ENCODE assay signal across 21 cellular contexts in the genomic region with DNA sequence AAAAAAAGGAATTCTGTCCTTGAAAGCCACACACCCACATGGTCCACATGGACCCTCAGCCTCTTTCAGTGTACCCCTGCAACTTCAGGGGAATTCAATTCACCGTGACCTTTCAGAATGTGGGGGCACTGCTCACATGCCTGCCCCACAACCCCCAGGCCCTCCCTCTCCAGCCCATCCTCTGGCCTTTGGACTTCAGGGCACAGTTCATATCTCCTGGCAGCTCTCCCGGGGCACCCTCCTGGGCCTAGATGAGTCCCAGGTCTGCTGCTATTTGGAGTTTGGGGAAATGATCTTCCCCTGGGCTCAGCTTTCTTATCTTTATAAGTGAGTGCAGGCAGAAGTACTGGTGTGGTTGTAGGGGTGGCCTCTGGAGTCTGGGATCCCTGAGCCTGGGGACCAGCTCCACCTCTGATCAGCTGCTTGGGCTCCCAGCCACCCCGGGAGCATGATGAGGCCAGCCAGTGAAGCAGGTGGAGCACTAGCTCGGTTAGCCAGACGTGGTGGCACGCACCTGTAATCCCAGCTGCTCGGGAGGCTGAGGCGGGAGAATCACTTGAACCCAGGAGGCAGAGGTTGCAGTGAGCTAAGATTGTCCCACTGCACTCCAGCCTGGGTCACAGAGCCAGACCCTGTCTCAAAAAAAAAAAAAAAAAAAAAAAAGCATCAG. TPM values are rescaled to one million over a fixed set of nuclear protein-coding genes. Genes with fewer than 3 reads are reported as not detected.
"Had no signal": no experiment of that assay in that cellular context is flagged by ENCODE, and none has a peak within 500 bp of the region (broad histone marks: within the 10 kb centered on the region; RNA-seq: fewer than 3 reads in every experiment).

No MANE protein-coding gene starts in this region.

- H3K27ac ChIP-seq: epithelial cell of prostate, esophagus muscularis mucosa, gastrocnemius medialis, heart right ventricle, lower lobe of right lung, parathyroid adenoma, prostate gland, sigmoid colon, skin epidermis, stomach, thoracic aorta, transverse colon had no signal

- H3K4me1 ChIP-seq: esophagus muscularis mucosa, gastrocnemius medialis, heart right ventricle, lower lobe of right lung, parathyroid adenoma, prostate gland, sigmoid colon, stomach, transverse colon had no signal

- ATAC-seq: effector memory CD8-positive, alpha-beta T cell; gastrocnemius medialis; lower lobe of right lung had no signal

- DNase-seq: cerebellar nuclear complex; effector memory CD8-positive, alpha-beta T cell; gastrocnemius medialis; heart right ventricle; islet precursor cell; lower lobe of right lung; midbrain; naive B cell; occipital lobe; sigmoid colon; stimulated activated CD4-positive, alpha-beta T cell treated with anti-CD3 and anti-CD28 coated beads, Interleukin-12 subunit alpha, Interleukin-12 subunit beta, amount 100 ng/mL, for 4 hours; stimulated activated naive CD4-positive, alpha-beta T cell; stomach; substantia nigra; transverse colon had no signal

- H3K36me3 ChIP-seq: esophagus muscularis mucosa, gastrocnemius medialis, heart right ventricle, lower lobe of right lung, prostate gland, sigmoid colon, stomach, thoracic aorta, transverse colon had no signal

- H3K4me3 ChIP-seq: esophagus muscularis mucosa, gastrocnemius medialis, heart right ventricle, lower lobe of right lung, prostate gland, sigmoid colon, skin epidermis, stomach, thoracic aorta, transverse colon had no signal

- H3K27me3 ChIP-seq: esophagus muscularis mucosa, gastrocnemius medialis, heart right ventricle, sigmoid colon, stomach, transverse colon had no signal

- H3K9me3 ChIP-seq: esophagus muscularis mucosa, gastrocnemius medialis, heart right ventricle, lower lobe of right lung, prostate gland, sigmoid colon, stomach, thoracic aorta, transverse colon had no signal

RNA-seq across cellular contexts. Expression of a gene that starts 15.8 kb away (rescaled TPM):
- total RNA-seq: occipital lobe had no signal
